Comparison of ENCODE assay signal across 8 cellular contexts in the genomic region with DNA sequence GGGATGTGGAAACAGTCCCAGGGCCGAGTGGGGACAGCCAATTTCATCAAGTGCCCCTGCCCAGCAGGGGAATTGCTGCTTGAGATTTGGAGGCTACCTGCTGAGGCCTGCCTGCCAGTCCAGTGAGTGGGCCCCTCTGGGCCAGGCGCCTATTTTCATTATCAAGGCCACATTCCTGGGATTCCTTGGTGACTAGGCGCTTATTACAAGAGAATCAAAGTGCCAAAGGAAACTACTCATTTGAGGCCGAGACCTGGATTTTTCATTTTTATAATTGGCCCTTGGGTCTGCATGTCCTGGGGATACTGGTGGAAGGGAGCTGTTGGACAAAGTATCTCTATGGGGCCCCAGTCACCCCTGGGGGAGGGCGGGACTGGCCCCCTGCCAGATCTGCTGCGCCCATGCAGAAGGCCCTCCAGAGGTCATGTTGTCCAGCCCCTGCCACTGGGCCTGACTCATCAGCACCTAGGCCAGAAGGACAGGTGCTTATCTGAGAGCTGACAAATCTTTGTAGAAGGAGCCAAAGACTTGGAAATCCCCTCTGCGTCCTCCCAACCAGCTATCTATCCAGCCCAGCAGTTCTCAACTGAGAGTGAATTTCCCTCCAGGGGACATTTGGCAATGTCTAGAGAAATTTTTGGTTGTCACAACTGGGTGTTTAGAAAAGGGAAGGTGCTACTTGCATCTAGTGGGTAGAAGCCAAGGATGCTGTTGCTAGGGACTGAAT. TPM values are rescaled to one million over a fixed set of nuclear protein-coding genes. Genes with fewer than 3 reads are reported as not detected.
DNase-seq lines count a peak whose midpoint lies in the region; ATAC-seq, FAIRE-seq and TF ChIP-seq lines count a peak whose summit lies in the region.

No MANE protein-coding gene starts in this region.

- TF ChIP-seq CTCF in GM06990 (IDR thresholded peaks at IDR 0.05; ENCODE audit: insufficient read depth, low read length, poor library complexity, severe bottlenecking), result no peak
- TF ChIP-seq CTCF in K562 (IDR thresholded peaks at IDR 0.05 in 2 of 3, conservative IDR thresholded peaks at IDR 0.05 in 1 of 3; ENCODE audit: insufficient read depth in 2 of 3, low read depth in 1 of 3, low read length in 3 of 3), result no peak

- H3K23ac ChIP-seq in mesenchymal stem cell (ENCODE audit: low read length in 2 of 2), result no peak overlapping the region

- H3K36me3 Mint-ChIP-seq in activated CD8-positive, alpha-beta T cell treated with anti-CD3 and anti-CD28 coated beads, Interleukin-2, amount 10 ng/mL, durations not matched to agents 7 days and 5 days (ENCODE audit: low read depth), result no peaks in the 10 kb centered on the region

- H3K9me3 ChIP-seq in K562 (replicated peaks; ENCODE audit: control insufficient read depth, insufficient read depth, low read depth, low read length) (no peaks in the 10 kb centered on the region), mesenchymal stem cell (ENCODE audit: control insufficient read depth, low read length) (no peaks in the 10 kb centered on the region)

- CTCF ChIA-PET in K562 (lab: Yijun Ruan, JAX; ENCODE audit: low intra/inter-chr PET ratio), result no interaction called here
- CTCF ChIA-PET in activated CD8-positive, alpha-beta T cell treated with anti-CD3 and anti-CD28 coated beads, Interleukin-2, amount 10 ng/mL, durations not matched to agents 7 days and 5 days (lab: Charles Lee), result no interaction called here

- no peaks in the 10 kb centered on the region for H3K4me1 Mint-ChIP-seq in activated CD8-positive, alpha-beta T cell treated with anti-CD3 and anti-CD28 coated beads, Interleukin-2, amount 10 ng/mL, durations not matched to agents 7 days and 5 days (ENCODE audit: low read depth)

- H3K36me3 ChIP-seq in GM06990 (ENCODE audit: control insufficient read depth, insufficient read depth, low read length) (no peaks in the 10 kb centered on the region), K562 (ENCODE audit: control insufficient read depth, insufficient read depth, low read length) (no peaks in the 10 kb centered on the region), mesenchymal stem cell (ENCODE audit: control insufficient read depth in 1 of 2, insufficient read depth in 2 of 2, low read depth in 1 of 2, low read length in 2 of 2) (no peaks in the 10 kb centered on the region)

- H2AFZ ChIP-seq in K562 (ENCODE audit: low read depth, low read length) (no peak overlapping the region), mesenchymal stem cell (ENCODE audit: low read depth, low read length) (no peak overlapping the region)

- peak; percentile 40 for ATAC-seq in HG03342 (IDR thresholded peaks at IDR 0.05; ENCODE audit: unreplicated experiment)
- ATAC-seq in K562, result peak; percentile 95
- no peak for ATAC-seq in left lobe of liver
- no peak for ATAC-seq in activated CD8-positive, alpha-beta T cell treated with anti-CD3 and anti-CD28 coated beads, Interleukin-2, amount 10 ng/mL, durations not matched to agents 7 days and 5 days

- H2BK12ac ChIP-seq in mesenchymal stem cell (ENCODE audit: low read length in 2 of 2), result no peak overlapping the region

- H3K4me2 ChIP-seq in K562 (ENCODE audit: insufficient read depth, low read length) (peak overlapping the region; percentile 6; the same call in 1 of the 2 replicates), mesenchymal stem cell (ENCODE audit: low read length, poor library complexity, severe bottlenecking) (no peak overlapping the region)

- peak overlapping the region; percentile 13 for H4K8ac ChIP-seq in mesenchymal stem cell (ENCODE audit: low read length)

- H3K18ac ChIP-seq in mesenchymal stem cell (ENCODE audit: low read depth in 1 of 2, low read length in 2 of 2), result peak overlapping the region in 1 of 2 experiments; percentile 23

- no peak overlapping the region for H2BK120ac ChIP-seq in mesenchymal stem cell (ENCODE audit: low read depth, low read length)

- no peak overlapping the region for H3K4me3 ChIP-seq in GM06990 (replicated peaks; ENCODE audit: low read depth, low read length)
- no peak overlapping the region for H3K4me3 ChIP-seq in K562
- no peak overlapping the region for H3K4me3 ChIP-seq in mesenchymal stem cell (ENCODE audit: insufficient read depth in 1 of 2, low read depth in 1 of 2, low read length in 2 of 2)

- H3K9me1 ChIP-seq in K562 (ENCODE audit: control insufficient read depth, insufficient read depth, low read length), result no peaks in the 10 kb centered on the region

- H3K4me3 Mint-ChIP-seq in activated CD8-positive, alpha-beta T cell treated with anti-CD3 and anti-CD28 coated beads, Interleukin-2, amount 10 ng/mL, durations not matched to agents 7 days and 5 days, result no peak overlapping the region

- no TSS peak for BruUV-seq in K562 (replicated peaks; lab: Mats Ljungman, UMichigan)

- peak; percentile 91 for TF ChIP-seq EP300 in K562 (IDR thresholded peaks at IDR 0.05; ENCODE audit: low read length)

- TF ChIP-seq RAD21 in K562 (CRISPR knock-in tag; conservative IDR thresholded peaks at IDR 0.05 in 1 of 2, IDR thresholded peaks at IDR 0.05 in 1 of 2), result no peak

- no peak overlapping the region for H3K27ac Mint-ChIP-seq in activated CD8-positive, alpha-beta T cell treated with anti-CD3 and anti-CD28 coated beads, Interleukin-2, amount 10 ng/mL, durations not matched to agents 7 days and 5 days

- peaks cover 21% of the 10 kb centered on the region for H4K20me1 ChIP-seq in K562 (replicated peaks; ENCODE audit: control insufficient read depth, insufficient read depth, low read length)

- DNase-seq in GM06990 (ENCODE audit: extremely low read depth, insufficient read length) (peak; percentile 30), K562 (ENCODE audit: extremely low read depth in 1 of 4, low spot score in 3 of 4) (peak; percentile 90 to 95 (median 94)), mesenchymal stem cell (peak; percentile 33), left lobe of liver (ENCODE audit: low spot score) (no peak), DMS53 (lab: John Stamatoyannopoulos, UW) (no peak), NCI-H2107 (lab: John Stamatoyannopoulos, UW) (no peak)
- DNase-seq in activated CD8-positive, alpha-beta T cell treated with anti-CD3 and anti-CD28 coated beads, Interleukin-2, amount 10 ng/mL, durations not matched to agents 7 days and 5 days, result no peak

- TF ChIP-seq POLR2A in K562 (conservative IDR thresholded peaks at IDR 0.05), result no peak

- no peaks in the 10 kb centered on the region for H3K79me1 ChIP-seq in mesenchymal stem cell (replicated peaks; ENCODE audit: low read length, poor library complexity, severe bottlenecking)

- no peak overlapping the region for H2BK5ac ChIP-seq in mesenchymal stem cell (ENCODE audit: low read depth, low read length, poor library complexity, severe bottlenecking)

- peak; percentile 99 for FAIRE-seq in K562 (lab: Jason Lieb, UNC)

- POLR2A ChIA-PET in K562 (lab: Yijun Ruan, JAX), result interaction anchor here (0.5 to 1.6 kb wide), 6 partner anchors 9 to 874 kb away, joined by 3 to 7 read pairs (median 3); no protein-coding TSS in a partner anchor
- POLR2A ChIA-PET in activated CD8-positive, alpha-beta T cell treated with anti-CD3 and anti-CD28 coated beads, Interleukin-2, amount 10 ng/mL, durations not matched to agents 7 days and 5 days (lab: Charles Lee), result no interaction called here

- H2AK5ac ChIP-seq in mesenchymal stem cell (ENCODE audit: low read length, severe bottlenecking), result no peak overlapping the region

- no peaks in the 10 kb centered on the region for H3K27me3 ChIP-seq in GM06990 (replicated peaks; ENCODE audit: control insufficient read depth, insufficient read depth, low read length)
- peaks cover 0 to 35% of the 10 kb centered on the region in 2 experiments; a peak in 3 of 5 replicates for H3K27me3 ChIP-seq in K562 (ENCODE audit: control insufficient read depth in 2 of 2, insufficient read depth in 2 of 2, low read length in 2 of 2)
- peaks cover 9 to 10% of the 10 kb centered on the region in 2 experiments for H3K27me3 ChIP-seq in mesenchymal stem cell (ENCODE audit: control insufficient read depth in 1 of 2, insufficient read depth in 1 of 2, low read length in 2 of 2)

- H3K4me1 ChIP-seq in K562 (replicated peaks in 1 of 2; ENCODE audit: control insufficient read depth in 2 of 2, insufficient read depth in 2 of 2, low read length in 2 of 2), result peaks cover 12 to 17% of the 10 kb centered on the region in 2 experiments
- H3K4me1 ChIP-seq in mesenchymal stem cell (ENCODE audit: control insufficient read depth, insufficient read depth, low read depth, low read length), result peaks cover 7% of the 10 kb centered on the region

- H3K4ac ChIP-seq in mesenchymal stem cell (ENCODE audit: low read depth in 1 of 2, low read length in 2 of 2), result no peak overlapping the region

- no peak overlapping the region for H2BK15ac ChIP-seq in mesenchymal stem cell (ENCODE audit: low read depth, poor library complexity, severe bottlenecking)

- intact Hi-C loops in K562 (cut with micrococcal nuclease), result loop anchor here (5.0 kb wide), 1 partner anchor 44 kb away; a partner anchor contains a TSS

- H3K27me3 Mint-ChIP-seq in activated CD8-positive, alpha-beta T cell treated with anti-CD3 and anti-CD28 coated beads, Interleukin-2, amount 10 ng/mL, durations not matched to agents 7 days and 5 days (ENCODE audit: low read depth), result peaks cover 2% of the 10 kb centered on the region

- no peaks in the 10 kb centered on the region for H3K9me3 Mint-ChIP-seq in activated CD8-positive, alpha-beta T cell treated with anti-CD3 and anti-CD28 coated beads, Interleukin-2, amount 10 ng/mL, durations not matched to agents 7 days and 5 days (ENCODE audit: insufficient read depth)

- H3K9ac ChIP-seq in K562 (ENCODE audit: insufficient read depth in 1 of 2, low read depth in 2 of 2, low read length in 2 of 2) (no peak overlapping the region), mesenchymal stem cell (ENCODE audit: low read length) (no peak overlapping the region)

- WGBS in K562 (ENCODE audit: insufficient coverage, low coverage, missing lambda C conversion rate), result 1% methylated on average over 7 of the region's 7 CpGs
- WGBS in mesenchymal stem cell, result 24% methylated on average over 6 of the region's 7 CpGs

- no peaks in the 10 kb centered on the region for H3K79me2 ChIP-seq in K562 (ENCODE audit: control insufficient read depth, insufficient read depth, low read length)

- no peak overlapping the region for H4K91ac ChIP-seq in mesenchymal stem cell (ENCODE audit: low read length)

- no peak overlapping the region for H3K14ac ChIP-seq in mesenchymal stem cell (ENCODE audit: low read length in 2 of 2)

- in situ Hi-C loops in K562 (cut with MboI), result no loop called here

- H3K27ac ChIP-seq in K562 (ENCODE audit: extremely low read depth, low read depth, low read length) (no peak overlapping the region), mesenchymal stem cell (ENCODE audit: low read length, poor library complexity, severe bottlenecking) (peak overlapping the region; percentile 33)

RNA-seq across cellular contexts. Expression of a gene that starts 45.6 kb away (rescaled TPM):
- not detected in 2 replicates for total RNA-seq in K562 (2011; cell fraction: chromatin; rRNA removed; ENCODE audit: low replicate concordance)
- total RNA-seq in K562 (2011; cell fraction: nucleolus; rRNA removed), result not detected in 2 replicates
- total RNA-seq in K562 (2011; cell fraction: nucleoplasm; rRNA removed), result not detected in 2 replicates
- not detected in 2 replicates for total RNA-seq in K562 (2014; rRNA removed)
- total RNA-seq in K562 (2014; rRNA removed; fragmentation: Illumina TruSeq; extraction: Trizol), result not detected in 2 replicates
- not detected in 2 replicates for total RNA-seq in K562 (2015; rRNA removed; fragmentation: Illumina TruSeq; extraction: Trizol)
- not detected in 2 replicates for total RNA-seq in K562 (2021)
- polyA plus RNA-seq in K562 (2011; rRNA removed), result not detected in 2 replicates
- 0.06 TPM in 1 of 2 replicates, not detected in the other for polyA plus RNA-seq in K562 (2011; cell fraction: cytosol; rRNA removed)
- polyA plus RNA-seq in K562 (2011; cell fraction: nucleus; rRNA removed), result not detected in 2 replicates
- polyA plus RNA-seq in K562 (2012), result not detected in 2 replicates
- polyA plus RNA-seq in K562 (2014; fragmentation: Illumina TruSeq; extraction: Trizol), result not detected in 2 replicates
- polyA plus RNA-seq in K562 (2014; fragmentation: Nextera tagmentation; extraction: Ambion mirVana), result not detected
- not detected in 2 replicates for polyA plus RNA-seq in K562 (2014; rRNA removed)
- polyA minus RNA-seq in K562 (2011; rRNA and poly(A)+ RNA removed), result not detected in 2 replicates
- polyA minus RNA-seq in K562 (2011; cell fraction: cytosol; rRNA and poly(A)+ RNA removed), result not detected in 2 replicates
- not detected in 2 replicates for polyA minus RNA-seq in K562 (2011; cell fraction: nucleus; rRNA and poly(A)+ RNA removed)
- not detected for polyA plus RNA-seq in mesenchymal stem cell (2013, experiment 1 of 2)
- not detected for polyA plus RNA-seq in mesenchymal stem cell (2013, experiment 2 of 2)
- total RNA-seq in left lobe of liver, result not detected
- total RNA-seq in activated CD8-positive, alpha-beta T cell treated with anti-CD3 and anti-CD28 coated beads, Interleukin-2, amount 10 ng/mL, durations not matched to agents 7 days and 5 days, result not detected

Comparison
In these comparisons a context has a peak if more than half of its experiments do, and no peak if none do; other contexts are left out.
1. DNase-seq: peak in GM06990 (single experiment), K562 (4 of 4) and mesenchymal stem cell (single experiment); none in left lobe of liver (single experiment), activated CD8-positive, alpha-beta T cell treated with anti-CD3 and anti-CD28 coated beads, Interleukin-2, amount 10 ng/mL, durations not matched to agents 7 days and 5 days (single experiment), DMS53 (single experiment) and NCI-H2107 (single experiment).
2. ATAC-seq: peak in HG03342 (single experiment) and K562 (single experiment); none in left lobe of liver (single experiment) and activated CD8-positive, alpha-beta T cell treated with anti-CD3 and anti-CD28 coated beads, Interleukin-2, amount 10 ng/mL, durations not matched to agents 7 days and 5 days (single experiment).